In genomic region chr6:30840922-30841643, GRCh38 we compare ENCODE assay signal across 1 cellular context.
TF ChIP-seq lines count a peak whose summit lies in the region.

No MANE protein-coding gene starts in this region.

TF ChIP-seq in WTC11, 78 proteins besides CTCF, POLR2A, EP300 and RAD21 (continued from another document):
- TF ChIP-seq FOXP4 (CRISPR knock-in tag; IDR thresholded peaks at IDR 0.05), result 0 out of 2 replicates have a peak, but pooled peaks have one; percentile 23
